In genomic region chr1:67787746-67788145, GRCh38 we compare ENCODE assay signal across 26 cellular contexts.
"Had no signal": no experiment of that assay in that cellular context is flagged by ENCODE, and none has a peak within 500 bp of the region (broad histone marks: within the 10 kb centered on the region; RNA-seq: fewer than 3 reads in every experiment).

No MANE protein-coding gene starts in this region.

- H3K27me3 Mint-ChIP-seq: activated naive CD8-positive, alpha-beta T cell treated with anti-CD3 and anti-CD28 coated beads, Interleukin-2, amount 50 U/mL, for 24 hours had no signal

- H3K27ac Mint-ChIP-seq: activated naive CD4-positive, alpha-beta T cell treated with anti-CD3 and anti-CD28 coated beads, Interleukin-2, amount 10 ng/mL, durations not matched to agents 7 days and 5 days; activated naive CD8-positive, alpha-beta T cell treated with anti-CD3 and anti-CD28 coated beads, Interleukin-2, amount 50 U/mL, for 24 hours; progenitor cell of endocrine pancreas had no signal

- H3K27ac ChIP-seq: upper lobe of left lung, WERI-Rb-1 had no signal

- H3K4me3 ChIP-seq: breast epithelium, lung, upper lobe of left lung had no signal

- H3K4me1 ChIP-seq: breast epithelium had no signal

- ATAC-seq: activated naive CD8-positive, alpha-beta T cell treated with anti-CD3 and anti-CD28 coated beads, Interleukin-2, amount 50 U/mL, for 24 hours had no signal

- H3K9me3 Mint-ChIP-seq: activated naive CD4-positive, alpha-beta T cell treated with anti-CD3 and anti-CD28 coated beads, Interleukin-2, amount 10 ng/mL, durations not matched to agents 7 days and 5 days; activated naive CD8-positive, alpha-beta T cell treated with anti-CD3 and anti-CD28 coated beads, Interleukin-2, amount 50 U/mL, for 24 hours; nephron had no signal

- H3K4me3 Mint-ChIP-seq: activated naive CD4-positive, alpha-beta T cell treated with anti-CD3 and anti-CD28 coated beads, Interleukin-2, amount 10 ng/mL, durations not matched to agents 7 days and 5 days; activated naive CD8-positive, alpha-beta T cell treated with anti-CD3 and anti-CD28 coated beads, Interleukin-2, amount 50 U/mL, for 24 hours; nephron had no signal

- H3K4me1 Mint-ChIP-seq: activated naive CD4-positive, alpha-beta T cell treated with anti-CD3 and anti-CD28 coated beads, Interleukin-2, amount 10 ng/mL, durations not matched to agents 7 days and 5 days; activated naive CD8-positive, alpha-beta T cell treated with anti-CD3 and anti-CD28 coated beads, Interleukin-2, amount 50 U/mL, for 24 hours had no signal

- H3K9me3 ChIP-seq: breast epithelium, upper lobe of left lung had no signal

- DNase-seq: activated CD4-positive, alpha-beta T cell treated with anti-CD3 and anti-CD28 coated beads for 1 hour; activated CD8-positive, alpha-beta memory T cell treated with anti-CD3 and anti-CD28 coated beads for 24 hours; activated CD8-positive, alpha-beta memory T cell treated with anti-CD3 and anti-CD28 coated beads, Interleukin-2, amount 50 U/mL, for 48 hours; activated effector memory CD4-positive, alpha-beta T cell treated with Interleukin-2 at 50 U/mL for 16 hours; activated naive CD4-positive, alpha-beta T cell treated with anti-CD3 and anti-CD28 coated beads, Interleukin-2, amount 10 ng/mL, durations not matched to agents 7 days and 5 days; activated naive CD8-positive, alpha-beta T cell treated with anti-CD3 and anti-CD28 coated beads, Interleukin-2, amount 50 U/mL, for 24 hours; activated T-cell treated with anti-CD3 and anti-CD28 coated beads, Interleukin-2, amount 50 U/mL, for 48 hours; aorta; cerebellar nuclear complex; effector CD4-positive, alpha-beta T cell; glutamatergic neuron; hippocampal formation; islet precursor cell; midbrain; nucleus accumbens; stimulated activated CD4-positive, alpha-beta T cell treated with anti-CD3 and anti-CD28 coated beads, Interleukin-2, amount 100 ng/mL, for 24 hours; stimulated activated naive CD4-positive, alpha-beta T cell treated with Interleukin-2 at 50 U/mL for 16 hours; substantia nigra; SW 1271; T-helper 2 cell; upper lobe of left lung; WERI-Rb-1 had no signal

- H3K27me3 ChIP-seq: breast epithelium, upper lobe of left lung had no signal

- H3K36me3 ChIP-seq: breast epithelium, upper lobe of left lung, WERI-Rb-1 had no signal

- H3K36me3 Mint-ChIP-seq: activated naive CD4-positive, alpha-beta T cell treated with anti-CD3 and anti-CD28 coated beads, Interleukin-2, amount 10 ng/mL, durations not matched to agents 7 days and 5 days had no signal
